1 cellular context compared by ENCODE assay signal in the genomic region with DNA sequence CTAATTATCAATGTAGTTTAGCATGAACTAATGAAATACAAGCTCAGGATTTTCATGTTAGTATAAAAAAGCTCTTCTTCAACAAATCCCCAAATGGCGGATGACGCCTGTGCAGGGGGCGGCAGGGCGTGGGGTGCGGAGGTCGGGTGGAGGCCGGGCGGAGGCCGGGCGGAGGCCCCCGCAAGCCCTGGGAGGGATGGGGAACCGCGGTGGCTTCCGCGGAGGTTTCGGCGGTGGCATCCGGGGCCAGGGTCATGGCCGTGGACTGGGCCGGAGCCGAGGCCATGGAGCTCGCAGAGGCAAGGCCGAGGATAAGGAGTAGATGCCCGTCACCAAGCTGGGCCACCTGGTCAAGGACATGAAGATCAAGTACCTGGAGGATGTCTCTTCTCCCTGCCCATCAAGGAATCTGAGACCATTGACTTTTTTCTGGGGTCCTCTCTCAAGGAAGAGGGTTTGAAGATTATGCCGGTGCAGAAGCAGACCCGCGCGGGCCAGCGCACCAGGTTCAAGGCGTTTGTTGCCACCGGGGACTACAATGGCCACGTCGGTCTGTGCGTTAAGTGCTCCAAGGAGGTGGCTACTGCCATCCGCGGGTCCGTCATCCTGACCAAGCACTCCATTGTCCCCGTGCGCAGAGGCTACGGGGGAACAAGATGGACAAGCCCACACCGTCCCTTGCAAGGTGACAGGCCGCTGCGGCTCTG.
TF ChIP-seq lines count a peak whose summit lies in the region.

No MANE protein-coding gene starts in this region.

TF ChIP-seq in HepG2, 621 proteins besides CTCF, POLR2A, EP300 and RAD21 (continued from another document):
- TF ChIP-seq, protein P1, sequence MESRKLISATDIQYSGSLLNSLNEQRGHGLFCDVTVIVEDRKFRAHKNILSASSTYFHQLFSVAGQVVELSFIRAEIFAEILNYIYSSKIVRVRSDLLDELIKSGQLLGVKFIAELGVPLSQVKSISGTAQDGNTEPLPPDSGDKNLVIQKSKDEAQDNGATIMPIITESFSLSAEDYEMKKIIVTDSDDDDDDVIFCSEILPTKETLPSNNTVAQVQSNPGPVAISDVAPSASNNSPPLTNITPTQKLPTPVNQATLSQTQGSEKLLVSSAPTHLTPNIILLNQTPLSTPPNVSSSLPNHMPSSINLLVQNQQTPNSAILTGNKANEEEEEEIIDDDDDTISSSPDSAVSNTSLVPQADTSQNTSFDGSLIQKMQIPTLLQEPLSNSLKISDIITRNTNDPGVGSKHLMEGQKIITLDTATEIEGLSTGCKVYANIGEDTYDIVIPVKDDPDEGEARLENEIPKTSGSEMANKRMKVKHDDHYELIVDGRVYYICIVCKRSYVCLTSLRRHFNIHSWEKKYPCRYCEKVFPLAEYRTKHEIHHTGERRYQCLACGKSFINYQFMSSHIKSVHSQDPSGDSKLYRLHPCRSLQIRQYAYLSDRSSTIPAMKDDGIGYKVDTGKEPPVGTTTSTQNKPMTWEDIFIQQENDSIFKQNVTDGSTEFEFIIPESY (CRISPR knock-in tag; IDR thresholded peaks at IDR 0.05): peak; percentile 33; the same call in 1 of the 2 replicates
- TF ChIP-seq SALL1 (CRISPR knock-in tag; IDR thresholded peaks at IDR 0.05): 0 out of 2 replicates have a peak, but pooled peaks have one; percentile 20
TF ChIP-seq in HepG2: peak in this region for 6.
